Comparison of ENCODE assay signal across 22 cellular contexts in genomic region chr21:20377250-20377649, GRCh38.
"Had no signal": no experiment of that assay in that cellular context is flagged by ENCODE, and none has a peak within 500 bp of the region (broad histone marks: within the 10 kb centered on the region; RNA-seq: fewer than 3 reads in every experiment).

No MANE protein-coding gene starts in this region.

- DNase-seq: activated B cell treated with CpG ODN at 0.5 μM for 24 hours; activated CD4-positive, alpha-beta T cell treated with anti-CD3 and anti-CD28 coated beads for 36 hours; activated CD4-positive, alpha-beta T cell treated with anti-CD3 and anti-CD28 coated beads, Interleukin-2, amount 50 U/mL, for 4 hours; activated CD8-positive, alpha-beta memory T cell treated with anti-CD3 and anti-CD28 coated beads for 24 hours; activated CD8-positive, alpha-beta memory T cell treated with anti-CD3 and anti-CD28 coated beads, Interleukin-2, amount 50 U/mL, for 4 hours; activated T-cell treated with anti-CD3 and anti-CD28 coated beads, Interleukin-2, amount 50 U/mL, for 24 hours; aorta; brain microvascular endothelial cell; caudate nucleus; effector CD4-positive, alpha-beta T cell; left ventricle myocardium inferior; midbrain; pancreas; right cardiac atrium; stimulated activated CD4-positive, alpha-beta T cell treated with anti-CD3 and anti-CD28 coated beads, Interleukin-4, amount 100 ng/mL, for 24 hours; stimulated activated naive CD4-positive, alpha-beta T cell treated with Interleukin-2 at 50 U/mL for 16 hours; T1000; upper lobe of left lung had no signal

- FAIRE-seq: endometrium, pancreas had no signal

- ATAC-seq: activated CD4-positive, alpha-beta T cell treated with anti-CD3 and anti-CD28 coated beads for 36 hours; activated naive CD4-positive, alpha-beta T cell treated with anti-CD3 and anti-CD28 coated beads, Interleukin-2, amount 50 U/mL, for 72 hours; activated T-helper 17 cell treated with anti-CD3 and anti-CD28 coated beads, Interleukin-2, amount 50 U/mL, for 72 hours; pancreas; right cardiac atrium had no signal

- H3K4me3 ChIP-seq: left ventricle myocardium inferior, pancreas, upper lobe of left lung had no signal

- H3K9me3 ChIP-seq: neutrophil, pancreas, upper lobe of left lung had no signal

- H3K36me3 ChIP-seq: brain microvascular endothelial cell, left ventricle myocardium inferior, neutrophil, pancreas, upper lobe of left lung had no signal

- H3K4me1 ChIP-seq: left ventricle myocardium inferior, pancreas, upper lobe of left lung had no signal
